In the genomic region with DNA sequence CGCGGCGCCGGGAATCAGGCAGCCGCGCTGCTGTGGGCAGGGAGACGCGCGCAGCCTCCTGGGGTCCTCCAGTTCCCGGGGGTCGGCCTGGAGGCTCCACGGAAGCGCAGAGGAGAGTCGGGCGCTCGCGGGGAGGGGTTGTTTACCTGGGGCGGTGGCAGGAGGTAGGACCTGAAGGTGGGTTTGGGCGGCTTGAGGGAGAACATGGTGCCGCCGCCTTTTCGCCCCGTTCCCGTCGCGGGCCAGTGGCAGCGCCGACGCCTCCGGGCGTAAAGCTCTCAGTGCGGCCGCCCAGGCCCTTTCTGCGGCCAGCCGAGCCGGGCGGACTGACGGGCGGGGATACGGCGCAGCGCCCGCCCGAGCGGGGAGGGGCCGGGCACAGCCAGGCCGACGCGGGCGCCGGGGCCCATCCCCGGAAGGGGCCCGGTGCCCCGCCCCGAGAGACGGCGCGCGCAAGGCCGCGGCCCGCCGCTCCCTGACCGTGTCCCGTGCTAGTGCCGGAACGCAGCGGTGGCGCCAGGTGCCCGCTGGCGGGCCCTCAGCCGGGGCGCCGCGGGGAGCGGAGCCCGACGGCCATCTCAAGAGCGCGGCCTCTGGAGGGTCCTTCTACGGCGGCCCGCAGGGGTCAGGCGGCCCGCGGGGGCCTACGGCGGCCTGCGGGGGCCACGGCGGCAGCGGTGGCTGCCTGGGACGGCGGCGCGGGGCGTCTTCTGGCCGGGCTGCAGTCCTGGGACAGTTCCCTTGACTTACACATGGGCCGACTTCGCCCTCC, we compare ENCODE assay signal across 1 cellular context.
TF ChIP-seq lines count a peak whose summit lies in the region.

A gene with protein sequence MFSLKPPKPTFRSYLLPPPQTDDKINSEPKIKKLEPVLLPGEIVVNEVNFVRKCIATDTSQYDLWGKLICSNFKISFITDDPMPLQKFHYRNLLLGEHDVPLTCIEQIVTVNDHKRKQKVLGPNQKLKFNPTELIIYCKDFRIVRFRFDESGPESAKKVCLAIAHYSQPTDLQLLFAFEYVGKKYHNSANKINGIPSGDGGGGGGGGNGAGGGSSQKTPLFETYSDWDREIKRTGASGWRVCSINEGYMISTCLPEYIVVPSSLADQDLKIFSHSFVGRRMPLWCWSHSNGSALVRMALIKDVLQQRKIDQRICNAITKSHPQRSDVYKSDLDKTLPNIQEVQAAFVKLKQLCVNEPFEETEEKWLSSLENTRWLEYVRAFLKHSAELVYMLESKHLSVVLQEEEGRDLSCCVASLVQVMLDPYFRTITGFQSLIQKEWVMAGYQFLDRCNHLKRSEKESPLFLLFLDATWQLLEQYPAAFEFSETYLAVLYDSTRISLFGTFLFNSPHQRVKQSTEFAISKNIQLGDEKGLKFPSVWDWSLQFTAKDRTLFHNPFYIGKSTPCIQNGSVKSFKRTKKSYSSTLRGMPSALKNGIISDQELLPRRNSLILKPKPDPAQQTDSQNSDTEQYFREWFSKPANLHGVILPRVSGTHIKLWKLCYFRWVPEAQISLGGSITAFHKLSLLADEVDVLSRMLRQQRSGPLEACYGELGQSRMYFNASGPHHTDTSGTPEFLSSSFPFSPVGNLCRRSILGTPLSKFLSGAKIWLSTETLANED (minus strand): TSS at position 328 of the 772 bp plus-strand sequence. CDS start 122 bp downstream, at position 206.

TF ChIP-seq in K562, 482 proteins besides CTCF, POLR2A, EP300 and RAD21 (continued from another document):
- TF ChIP-seq, protein P1, sequence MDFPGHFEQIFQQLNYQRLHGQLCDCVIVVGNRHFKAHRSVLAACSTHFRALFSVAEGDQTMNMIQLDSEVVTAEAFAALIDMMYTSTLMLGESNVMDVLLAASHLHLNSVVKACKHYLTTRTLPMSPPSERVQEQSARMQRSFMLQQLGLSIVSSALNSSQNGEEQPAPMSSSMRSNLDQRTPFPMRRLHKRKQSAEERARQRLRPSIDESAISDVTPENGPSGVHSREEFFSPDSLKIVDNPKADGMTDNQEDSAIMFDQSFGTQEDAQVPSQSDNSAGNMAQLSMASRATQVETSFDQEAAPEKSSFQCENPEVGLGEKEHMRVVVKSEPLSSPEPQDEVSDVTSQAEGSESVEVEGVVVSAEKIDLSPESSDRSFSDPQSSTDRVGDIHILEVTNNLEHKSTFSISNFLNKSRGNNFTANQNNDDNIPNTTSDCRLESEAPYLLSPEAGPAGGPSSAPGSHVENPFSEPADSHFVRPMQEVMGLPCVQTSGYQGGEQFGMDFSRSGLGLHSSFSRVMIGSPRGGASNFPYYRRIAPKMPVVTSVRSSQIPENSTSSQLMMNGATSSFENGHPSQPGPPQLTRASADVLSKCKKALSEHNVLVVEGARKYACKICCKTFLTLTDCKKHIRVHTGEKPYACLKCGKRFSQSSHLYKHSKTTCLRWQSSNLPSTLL (IDR thresholded peaks at IDR 0.05): no peak
- TF ChIP-seq MED1 (CRISPR knock-in tag; IDR thresholded peaks at IDR 0.05; ENCODE audit: borderline replicate concordance) (no peak), BDP1 (IDR thresholded peaks at IDR 0.05; ENCODE audit: insufficient read depth, insufficient read length) (no peak), KLF6 (CRISPR knock-in tag; IDR thresholded peaks at IDR 0.05; ENCODE audit: borderline replicate concordance) (no peak), ZNF780A (CRISPR knock-in tag; IDR thresholded peaks at IDR 0.05) (no peak), ESRRB (CRISPR knock-in tag; IDR thresholded peaks at IDR 0.05; ENCODE audit: borderline replicate concordance) (no peak), ZNF668 (CRISPR knock-in tag; IDR thresholded peaks at IDR 0.05) (no peak), HSF4 (CRISPR knock-in tag; IDR thresholded peaks at IDR 0.05; ENCODE audit: borderline replicate concordance) (no peak), CREM (IDR thresholded peaks at IDR 0.05; ENCODE audit: low read depth) (no peak), CREBBP (IDR thresholded peaks at IDR 0.05; ENCODE audit: low read depth, low read length) (no peak), MTF1 (CRISPR knock-in tag; IDR thresholded peaks at IDR 0.05; ENCODE audit: borderline replicate concordance) (no peak), MYBL2 (IDR thresholded peaks at IDR 0.05; ENCODE audit: low read depth) (no peak), MYBL2 (CRISPR knock-in tag; IDR thresholded peaks at IDR 0.05; ENCODE audit: borderline replicate concordance) (no peak), CHD2 (IDR thresholded peaks at IDR 0.05; ENCODE audit: low read depth, low read length) (no peak), ZNF324 (CRISPR knock-in tag; IDR thresholded peaks at IDR 0.05) (no peak), HDAC6 (IDR thresholded peaks at IDR 0.05; ENCODE audit: low read depth, low read length) (no peak), KAT8 (IDR thresholded peaks at IDR 0.05; ENCODE audit: low read depth) (no peak)
